18 cellular contexts compared by ENCODE assay signal in genomic region chr7:122155566-122155965, GRCh38.
"Had no signal": no experiment of that assay in that cellular context is flagged by ENCODE, and none has a peak within 500 bp of the region (broad histone marks: within the 10 kb centered on the region; RNA-seq: fewer than 3 reads in every experiment).

No MANE protein-coding gene starts in this region.

- DNase-seq: activated CD4-positive, alpha-beta memory T cell treated with anti-CD3 and anti-CD28 coated beads for 36 hours; activated CD4-positive, alpha-beta T cell treated with anti-CD3 and anti-CD28 coated beads for 48 hours; activated effector memory CD4-positive, alpha-beta T cell treated with anti-CD3 and anti-CD28 coated beads, Interleukin-2, amount 50 U/mL, for 16 hours; activated naive CD4-positive, alpha-beta T cell treated with anti-CD3 and anti-CD28 coated beads, Interleukin-2, amount 10 ng/mL, durations not matched to agents 7 days and 5 days; activated T-cell treated with anti-CD3 and anti-CD28 coated beads for 4 hours; anterior cingulate cortex; cerebellar nuclear complex; foreskin keratinocyte; immature natural killer cell; left ventricle myocardium inferior; naive thymus-derived CD8-positive, alpha-beta T cell; right cardiac atrium; stimulated activated CD4-positive, alpha-beta T cell treated with anti-CD3 and anti-CD28 coated beads, Interleukin-12 subunit alpha, Interleukin-12 subunit beta, amount 100 ng/mL, for 4 hours; stimulated activated CD4-positive, alpha-beta T cell treated with anti-CD3 and anti-CD28 coated beads, Interleukin-4, amount 100 ng/mL, for 4 hours; stimulated activated naive CD8-positive, alpha-beta T cell treated with anti-CD3 and anti-CD28 coated beads, Interleukin-15, amount 100 ng/mL, for 72 hours; T1000; tibial artery had no signal

- H3K4me3 ChIP-seq: left ventricle myocardium inferior, prostate gland, tibial artery had no signal

- ATAC-seq: foreskin keratinocyte; naive thymus-derived CD8-positive, alpha-beta T cell; right cardiac atrium; stimulated activated naive CD8-positive, alpha-beta T cell treated with anti-CD3 and anti-CD28 coated beads, Interleukin-15, amount 100 ng/mL, for 72 hours had no signal
